ENCODE assay signal across 10 cellular contexts in the genomic region with DNA sequence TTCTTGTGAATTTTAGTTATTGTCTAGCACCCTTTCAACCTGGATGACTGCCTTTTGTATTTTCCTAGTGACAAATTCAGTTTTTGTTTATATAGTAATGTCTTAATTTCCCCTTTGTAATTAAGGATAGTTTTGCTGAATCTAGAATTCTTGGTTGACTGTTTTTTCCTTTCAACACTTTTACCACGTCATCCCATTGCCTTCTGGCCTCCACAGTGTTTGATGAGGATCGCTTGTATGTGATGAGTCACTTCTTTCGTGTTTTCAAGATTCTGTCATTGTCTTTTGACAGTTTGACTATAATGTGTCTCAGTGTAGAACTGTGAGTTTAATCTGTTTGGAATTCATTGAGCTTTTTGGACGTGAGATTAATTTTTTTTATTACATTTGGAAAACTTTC. TPM values are rescaled to one million over a fixed set of nuclear protein-coding genes. Genes with fewer than 3 reads are reported as not detected.
DNase-seq lines count a peak whose midpoint lies in the region; ATAC-seq and TF ChIP-seq lines count a peak whose summit lies in the region.
"Had no signal": no experiment of that assay in that cellular context is flagged by ENCODE, and none has a peak within 500 bp of the region (broad histone marks: within the 10 kb centered on the region; RNA-seq: fewer than 3 reads in every experiment).

No MANE protein-coding gene starts in this region.

- no peaks in the 10 kb centered on the region for H3K9me3 Mint-ChIP-seq in Caco-2 (ENCODE audit: unreplicated experiment)
- H3K9me3 Mint-ChIP-seq in activated CD4-positive, alpha-beta memory T cell treated with anti-CD3 and anti-CD28 coated beads, Interleukin-2, amount 10 ng/mL, durations not matched to agents 7 days and 5 days: peaks cover 8% of the 10 kb centered on the region

- no peak overlapping the region for H3K4me3 Mint-ChIP-seq in Caco-2 (ENCODE audit: unreplicated experiment)
- H3K4me3 Mint-ChIP-seq in activated CD4-positive, alpha-beta memory T cell treated with anti-CD3 and anti-CD28 coated beads, Interleukin-2, amount 10 ng/mL, durations not matched to agents 7 days and 5 days: peak overlapping the region; percentile 0

- H3K36me3 Mint-ChIP-seq in Caco-2 (ENCODE audit: insufficient read depth, unreplicated experiment): no peaks in the 10 kb centered on the region
- H3K36me3 Mint-ChIP-seq in activated CD4-positive, alpha-beta memory T cell treated with anti-CD3 and anti-CD28 coated beads, Interleukin-2, amount 10 ng/mL, durations not matched to agents 7 days and 5 days (ENCODE audit: low read depth): peaks cover 12% of the 10 kb centered on the region

- POLR2A ChIA-PET in Caco-2 (lab: Charles Lee): no interaction called here
- POLR2A ChIA-PET in activated CD4-positive, alpha-beta memory T cell treated with anti-CD3 and anti-CD28 coated beads, Interleukin-2, amount 10 ng/mL, durations not matched to agents 7 days and 5 days (lab: Charles Lee): interaction anchor here (0.6 to 1.2 kb wide), 3 partner anchors 28 to 1778 kb away, joined by 3 read pairs; no protein-coding TSS in a partner anchor

- H3K27me3 Mint-ChIP-seq in Caco-2 (ENCODE audit: insufficient read depth, unreplicated experiment): no peaks in the 10 kb centered on the region
- H3K27me3 Mint-ChIP-seq in activated CD4-positive, alpha-beta memory T cell treated with anti-CD3 and anti-CD28 coated beads, Interleukin-2, amount 10 ng/mL, durations not matched to agents 7 days and 5 days: no peaks in the 10 kb centered on the region
- H3K27me3 Mint-ChIP-seq: naive B cell had no signal

- H3K4me3 ChIP-seq in Caco-2 (ENCODE audit: low read depth, low read length): no peak overlapping the region

- no peaks in the 10 kb centered on the region for H3K4me1 ChIP-seq in Caco-2

- peaks cover 22% of the 10 kb centered on the region for H3K4me1 Mint-ChIP-seq in Caco-2 (ENCODE audit: low read depth, unreplicated experiment)
- H3K4me1 Mint-ChIP-seq in activated CD4-positive, alpha-beta memory T cell treated with anti-CD3 and anti-CD28 coated beads, Interleukin-2, amount 10 ng/mL, durations not matched to agents 7 days and 5 days: peaks cover 54% of the 10 kb centered on the region

- no peak for ATAC-seq in GM18861 (IDR thresholded peaks at IDR 0.05; ENCODE audit: unreplicated experiment)

- no peaks in the 10 kb centered on the region for H3K27me3 ChIP-seq in Caco-2 (replicated peaks; ENCODE audit: control insufficient read depth, insufficient read depth, low read length)

- CTCF ChIA-PET in Caco-2 (lab: Charles Lee): no interaction called here
- CTCF ChIA-PET in activated CD4-positive, alpha-beta memory T cell treated with anti-CD3 and anti-CD28 coated beads, Interleukin-2, amount 10 ng/mL, durations not matched to agents 7 days and 5 days (lab: Charles Lee): no interaction called here

- H3K27ac Mint-ChIP-seq in Caco-2 (ENCODE audit: unreplicated experiment): peak overlapping the region; percentile 49
- peak overlapping the region; percentile 27 for H3K27ac Mint-ChIP-seq in activated CD4-positive, alpha-beta memory T cell treated with anti-CD3 and anti-CD28 coated beads, Interleukin-2, amount 10 ng/mL, durations not matched to agents 7 days and 5 days

- DNase-seq in Caco-2 (no peak), HS-5 (ENCODE audit: low read depth) (peak; percentile 61), glomerular visceral epithelial cell (ENCODE audit: extremely low spot score) (peak; percentile 45), cardiac septum (ENCODE audit: low spot score) (no peak), COLO668 (lab: John Stamatoyannopoulos, UW; ENCODE audit: unreplicated experiment) (no peak), kidney glomerular epithelial cell (lab: John Stamatoyannopoulos, UW) (no peak)
- DNase-seq in activated CD4-positive, alpha-beta memory T cell treated with anti-CD3 and anti-CD28 coated beads, Interleukin-2, amount 10 ng/mL, durations not matched to agents 7 days and 5 days: peak; percentile 16
- DNase-seq: naive B cell had no signal

- TF ChIP-seq CTCF in Caco-2 (IDR thresholded peaks at IDR 0.05; ENCODE audit: insufficient read depth in 1 of 2, low read depth in 1 of 2, low read length in 1 of 2, severe bottlenecking in 1 of 2, unreplicated experiment in 1 of 2): no peak

- BruUV-seq in Caco-2 (replicated peaks; lab: Mats Ljungman, UMichigan): no TSS peak

- H3K36me3 ChIP-seq in Caco-2 (ENCODE audit: control insufficient read depth, insufficient read depth, low read length): no peaks in the 10 kb centered on the region

- no peaks in the 10 kb centered on the region for H3K9me3 ChIP-seq in Caco-2

- intact Hi-C loops in Caco-2 (cut with micrococcal nuclease; ENCODE audit: unreplicated experiment): no loop called here
- intact Hi-C loops in cardiac septum (cut with DNase I): no loop called here

RNA-seq across cellular contexts. Expression of a gene that starts 30.1 kb away (rescaled TPM):
- 34.2 and 44.1 TPM in 2 replicates for total RNA-seq in Caco-2 (2022)
- 10 to 100 TPM; 27.2 to 28.0 TPM for total RNA-seq in activated CD4-positive, alpha-beta memory T cell treated with anti-CD3 and anti-CD28 coated beads, Interleukin-2, amount 10 ng/mL, durations not matched to agents 7 days and 5 days
- total RNA-seq in cardiac septum: 18.1 TPM

RNA-seq across cellular contexts. Expression of a gene that starts 59.3 kb away (rescaled TPM):
- total RNA-seq in Caco-2 (2022) (not detected in 2 replicates), cardiac septum (not detected)
- not detected for total RNA-seq in activated CD4-positive, alpha-beta memory T cell treated with anti-CD3 and anti-CD28 coated beads, Interleukin-2, amount 10 ng/mL, durations not matched to agents 7 days and 5 days
- total RNA-seq: frontal cortex had no signal

Comparison
In these comparisons a context has a peak if more than half of its experiments do, and no peak if none do; other contexts are left out.
1. DNase-seq: peak in HS-5 (single experiment), activated CD4-positive, alpha-beta memory T cell treated with anti-CD3 and anti-CD28 coated beads, Interleukin-2, amount 10 ng/mL, durations not matched to agents 7 days and 5 days (single experiment) and glomerular visceral epithelial cell (single experiment); none in Caco-2 (0 of 2), cardiac septum (single experiment), COLO668 (single experiment) and kidney glomerular epithelial cell (single experiment).